ENCODE assay signal across 28 cellular contexts in the genomic region with DNA sequence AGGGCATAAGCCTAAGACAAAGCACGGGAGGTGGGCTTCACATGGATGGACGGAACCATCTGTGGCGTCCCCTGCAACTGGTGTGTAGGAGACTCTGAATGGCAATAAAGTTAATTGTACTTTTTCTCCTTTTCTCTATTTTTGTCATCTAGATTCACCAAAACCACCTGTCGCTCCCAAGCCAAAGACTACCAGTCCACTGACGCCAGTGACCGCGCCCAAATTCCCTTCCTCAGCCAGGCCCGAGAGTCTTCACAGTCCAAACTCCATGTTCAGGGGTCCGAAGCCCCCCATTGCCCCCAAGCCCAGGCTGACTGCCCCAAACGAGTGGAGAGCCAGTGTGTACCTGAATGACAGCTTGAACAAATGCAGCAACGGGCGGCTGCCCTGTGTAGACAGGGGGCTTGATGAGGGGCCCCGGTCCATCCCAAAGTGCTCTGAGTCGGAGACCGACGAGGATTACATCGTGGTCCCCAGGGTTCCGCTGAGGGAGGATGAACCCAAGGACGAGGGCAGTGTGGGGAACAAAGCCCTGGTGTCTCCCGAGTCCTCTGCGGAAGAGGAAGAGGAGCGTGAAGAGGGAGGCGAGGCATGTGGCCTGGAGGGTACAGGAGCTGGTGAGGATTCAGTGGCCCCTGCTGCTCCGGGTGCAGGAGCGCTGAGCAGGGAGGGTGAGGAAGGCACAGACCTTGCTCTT. TPM values are rescaled to one million over a fixed set of nuclear protein-coding genes. Genes with fewer than 3 reads are reported as not detected.
DNase-seq lines count a peak whose midpoint lies in the region; ATAC-seq, FAIRE-seq and TF ChIP-seq lines count a peak whose summit lies in the region.
"Had no signal": no experiment of that assay in that cellular context is flagged by ENCODE, and none has a peak within 500 bp of the region (broad histone marks: within the 10 kb centered on the region; RNA-seq: fewer than 3 reads in every experiment).

A gene with protein sequence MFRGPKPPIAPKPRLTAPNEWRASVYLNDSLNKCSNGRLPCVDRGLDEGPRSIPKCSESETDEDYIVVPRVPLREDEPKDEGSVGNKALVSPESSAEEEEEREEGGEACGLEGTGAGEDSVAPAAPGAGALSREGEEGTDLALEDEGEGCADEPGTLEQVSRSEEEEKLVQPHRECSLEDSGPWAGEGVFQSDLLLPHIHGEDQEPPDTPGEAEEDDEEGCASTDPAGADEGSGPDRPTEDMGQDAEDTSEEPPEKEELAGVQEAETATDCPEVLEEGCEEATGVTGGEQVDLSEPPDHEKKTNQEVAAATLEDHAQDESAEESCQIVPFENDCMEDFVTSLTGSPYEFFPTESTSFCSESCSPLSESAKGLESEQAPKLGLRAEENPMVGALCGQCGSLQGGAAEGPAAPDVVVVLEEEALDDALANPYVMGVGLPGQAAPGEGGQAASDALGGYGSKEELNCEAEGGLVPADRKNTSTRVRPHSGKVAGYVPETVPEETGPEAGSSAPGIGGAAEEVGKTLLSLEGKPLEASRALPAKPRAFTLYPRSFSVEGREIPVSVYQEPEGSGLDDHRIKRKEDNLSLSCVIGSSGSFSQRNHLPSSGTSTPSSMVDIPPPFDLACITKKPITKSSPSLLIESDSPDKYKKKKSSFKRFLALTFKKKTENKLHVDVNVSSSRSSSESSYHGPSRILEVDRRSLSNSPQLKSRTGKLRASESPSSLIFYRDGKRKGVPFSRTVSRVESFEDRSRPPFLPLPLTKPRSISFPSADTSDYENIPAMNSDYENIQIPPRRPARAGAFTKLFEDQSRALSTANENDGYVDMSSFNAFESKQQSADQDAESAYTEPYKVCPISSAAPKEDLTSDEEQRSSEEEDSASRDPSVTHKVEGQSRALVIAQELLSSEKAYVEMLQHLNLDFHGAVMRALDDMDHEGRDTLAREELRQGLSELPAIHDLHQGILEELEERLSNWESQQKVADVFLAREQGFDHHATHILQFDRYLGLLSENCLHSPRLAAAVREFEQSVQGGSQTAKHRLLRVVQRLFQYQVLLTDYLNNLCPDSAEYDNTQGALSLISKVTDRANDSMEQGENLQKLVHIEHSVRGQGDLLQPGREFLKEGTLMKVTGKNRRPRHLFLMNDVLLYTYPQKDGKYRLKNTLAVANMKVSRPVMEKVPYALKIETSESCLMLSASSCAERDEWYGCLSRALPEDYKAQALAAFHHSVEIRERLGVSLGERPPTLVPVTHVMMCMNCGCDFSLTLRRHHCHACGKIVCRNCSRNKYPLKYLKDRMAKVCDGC (N-terminal part only) (plus strand): TSS at position 159 of the 697 bp plus-strand sequence. CDS start 110 bp downstream, at position 269.

- H3K9me3 ChIP-seq in kidney (ENCODE audit: control insufficient read depth in 1 of 2, low read length in 2 of 2) (no peaks in the 10 kb centered on the region), spleen (no peaks in the 10 kb centered on the region)
- H3K9me3 ChIP-seq: A549, BLaER1, pancreas had no signal

- DNase-seq in H7 (no peak), kidney (no peak), spleen (no peak), NCI-H774 (lab: John Stamatoyannopoulos, UW) (no peak)
- no peak for DNase-seq in T-helper 2 cell treated with Interferon-gamma antibody and Interleukin-4, amounts not matched to agents 5 μg/mL and 100 μg/mL, for 36 hours (ENCODE audit: low spot score)
- DNase-seq: activated CD4-positive, alpha-beta T cell treated with anti-CD3 and anti-CD28 coated beads for 48 hours; activated CD8-positive, alpha-beta memory T cell treated with anti-CD3 and anti-CD28 coated beads, Interleukin-2, amount 50 U/mL, for 4 hours; activated effector memory CD4-positive, alpha-beta T cell treated with Interleukin-2 at 50 U/mL for 16 hours; amniotic stem cell; dorsolateral prefrontal cortex; HCEC 1CT; NCI-H1048; NCI-H2029; NCI-H226; pancreas; SIG-M5; stimulated activated naive B cell treated with anti-CD40 and anti-IgM and Interleukin-4, amounts not matched to agents 10 μg/mL and 1 μg/mL and 100 μg/mL, for 72 hours; T-helper 1 cell; trophoblast cell had no signal

- H3K27me3 ChIP-seq in H7 (ENCODE audit: control insufficient read depth, insufficient read depth, low read length) = no peaks in the 10 kb centered on the region
- peaks cover 0 to 14% (median 0%) of the 10 kb centered on the region in 7 donors for H3K27me3 ChIP-seq in spleen (replicated peaks in 1 of 7)
- H3K27me3 ChIP-seq: BLaER1, cardiac muscle cell, pancreas had no signal

- 82 to 88% (median 82%) methylated on average over 25 of the region's 25 CpGs for WGBS in spleen, 5 donors

- FAIRE-seq in kidney (lab: Jason Lieb, UNC) = no peak
- FAIRE-seq: pancreas had no signal

- no peak within 1 kb of the TSS for H3K4me3 Mint-ChIP-seq in T-helper 2 cell treated with Interferon-gamma antibody and Interleukin-4, amounts not matched to agents 5 μg/mL and 100 μg/mL, for 36 hours
- H3K4me3 Mint-ChIP-seq: stimulated activated naive B cell treated with anti-CD40 and anti-IgM and Interleukin-4, amounts not matched to agents 10 μg/mL and 1 μg/mL and 100 μg/mL, for 72 hours had no signal

- H3K27me3 Mint-ChIP-seq in T-helper 2 cell treated with Interferon-gamma antibody and Interleukin-4, amounts not matched to agents 5 μg/mL and 100 μg/mL, for 36 hours (ENCODE audit: low read depth) = peaks cover 17% of the 10 kb centered on the region

- H3K27ac Mint-ChIP-seq in T-helper 2 cell treated with Interferon-gamma antibody and Interleukin-4, amounts not matched to agents 5 μg/mL and 100 μg/mL, for 36 hours = no peak within 1 kb of the TSS
- H3K27ac Mint-ChIP-seq: stimulated activated naive B cell treated with anti-CD40 and anti-IgM and Interleukin-4, amounts not matched to agents 10 μg/mL and 1 μg/mL and 100 μg/mL, for 72 hours had no signal

- TF ChIP-seq POLR2A in spleen (IDR thresholded peaks at IDR 0.05) = no peak

- no peaks in the 10 kb centered on the region for H3K4me1 Mint-ChIP-seq in T-helper 2 cell treated with Interferon-gamma antibody and Interleukin-4, amounts not matched to agents 5 μg/mL and 100 μg/mL, for 36 hours (ENCODE audit: low read depth)
- H3K4me1 Mint-ChIP-seq: stimulated activated naive B cell treated with anti-CD40 and anti-IgM and Interleukin-4, amounts not matched to agents 10 μg/mL and 1 μg/mL and 100 μg/mL, for 72 hours had no signal

- no peak for ATAC-seq in GM18511 (IDR thresholded peaks at IDR 0.05; ENCODE audit: unreplicated experiment)
- ATAC-seq in GM21423 (IDR thresholded peaks at IDR 0.05; ENCODE audit: unreplicated experiment) = no peak
- ATAC-seq: A549; pancreas; stimulated activated naive B cell treated with anti-CD40 and anti-IgM and Interleukin-4, amounts not matched to agents 10 μg/mL and 1 μg/mL and 100 μg/mL, for 72 hours had no signal

- intact Hi-C loops in kidney (cut with DNase I) (no loop called here), spleen (cut with DNase I; ENCODE audit: low total_unique reads) (no loop called here)

- H3K36me3 Mint-ChIP-seq in T-helper 2 cell treated with Interferon-gamma antibody and Interleukin-4, amounts not matched to agents 5 μg/mL and 100 μg/mL, for 36 hours (ENCODE audit: low read depth) = no peaks in the 10 kb centered on the region
- H3K36me3 Mint-ChIP-seq: stimulated activated naive B cell treated with anti-CD40 and anti-IgM and Interleukin-4, amounts not matched to agents 10 μg/mL and 1 μg/mL and 100 μg/mL, for 72 hours had no signal

- TF ChIP-seq CTCF in kidney (IDR thresholded peaks at IDR 0.05; ENCODE audit: borderline replicate concordance, extremely low read depth, insufficient read depth) = no peak
- no peak for TF ChIP-seq CTCF in spleen (IDR thresholded peaks at IDR 0.05 in 8 of 11, conservative IDR thresholded peaks at IDR 0.05 in 3 of 11)

- H3K27ac ChIP-seq in kidney (ENCODE audit: low read depth in 2 of 2, low read length in 2 of 2) (no peak within 1 kb of the TSS), spleen (no peak within 1 kb of the TSS)
- H3K27ac ChIP-seq: A549, BLaER1, cardiac muscle cell, dorsolateral prefrontal cortex, KMS-11, pancreas had no signal

- H3K9ac ChIP-seq in kidney (ENCODE audit: low read length in 2 of 2) = no peak within 1 kb of the TSS
- H3K9ac ChIP-seq: BLaER1, KMS-11 had no signal

- in situ Hi-C loops in endometrial microvascular endothelial cells (cut with HindIII; ENCODE audit: inconsistent ontology term, low pct_unique_long_range_greater_than_20kb, low sequenced_read_pairs) = no loop called here

- H3K9me3 Mint-ChIP-seq in T-helper 2 cell treated with Interferon-gamma antibody and Interleukin-4, amounts not matched to agents 5 μg/mL and 100 μg/mL, for 36 hours = no peaks in the 10 kb centered on the region
- H3K9me3 Mint-ChIP-seq: stimulated activated naive B cell treated with anti-CD40 and anti-IgM and Interleukin-4, amounts not matched to agents 10 μg/mL and 1 μg/mL and 100 μg/mL, for 72 hours had no signal

- H3K4me1 ChIP-seq in kidney (ENCODE audit: control insufficient read depth in 1 of 2, insufficient read depth in 1 of 2, low read depth in 1 of 2, low read length in 2 of 2) (peaks cover 2 to 10% of the 10 kb centered on the region in 2 donors), spleen (peaks cover 0 to 67% (median 33%) of the 10 kb centered on the region in 6 donors)
- H3K4me1 ChIP-seq: A549, pancreas had no signal

- H3K4me3 ChIP-seq in H7 (ENCODE audit: insufficient read depth, low read depth, low read length) = no peak within 1 kb of the TSS
- no peak within 1 kb of the TSS for H3K4me3 ChIP-seq in kidney (ENCODE audit: low read length in 2 of 2)
- no peak within 1 kb of the TSS for H3K4me3 ChIP-seq in spleen
- H3K4me3 ChIP-seq: A549, BLaER1, cardiac muscle cell, dorsolateral prefrontal cortex, pancreas had no signal

- H3K36me3 ChIP-seq in H7 (replicated peaks; ENCODE audit: control insufficient read depth, insufficient read depth, low read length) (peaks cover 6% of the 10 kb centered on the region), kidney (ENCODE audit: control insufficient read depth in 1 of 2, insufficient read depth in 2 of 2, low read length in 2 of 2) (no peaks in the 10 kb centered on the region), spleen (peaks cover 0 to 20% (median 3%) of the 10 kb centered on the region in 6 donors)
- H3K36me3 ChIP-seq: BLaER1, cardiac muscle cell, pancreas had no signal

RNA-seq across cellular contexts. Expression of the gene that starts here (rescaled TPM):
- 19.8 and 25.8 TPM in 2 replicates for total RNA-seq in H7 (2014; rRNA removed; shearing (Covaris generic))
- total RNA-seq in endometrial microvascular endothelial cells (ENCODE audit: inconsistent ontology term) (57.0 TPM), kidney (40.1 TPM), spleen (100 to 1,000 TPM in 2 of 7 donors, 10 to 100 TPM in 5; 62.5 to 145 (median 68.7) TPM)
- polyA plus RNA-seq in kidney (ENCODE audit: insufficient read depth, low read depth, low replicate concordance) (18.7 TPM), spleen (10 to 100 TPM in 1 of 3 donors, 1 to 10 TPM in 2; 6.0 to 18.3 (median 6.7) TPM)
- total RNA-seq: HT1080, myocyte had no signal
